Comparison of ENCODE assay signal across 37 cellular contexts in the genomic region with DNA sequence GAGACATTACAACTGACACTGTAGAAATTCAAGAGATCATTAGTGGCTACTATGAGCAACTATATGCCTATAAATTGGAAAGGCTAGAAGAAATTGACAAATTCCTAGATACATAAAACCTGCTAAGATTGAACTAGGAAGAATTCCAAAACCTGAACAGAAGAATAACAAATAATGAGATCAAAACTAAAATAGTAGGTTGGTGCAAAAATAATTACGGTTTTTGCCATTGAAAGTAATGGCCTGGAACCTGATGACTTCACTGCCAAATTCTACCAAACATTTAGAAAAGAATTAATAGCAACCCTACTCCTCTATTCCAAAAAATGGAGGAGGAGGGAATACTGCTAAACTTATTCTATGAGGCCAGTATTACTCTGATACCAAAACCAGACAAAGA.
DNase-seq lines count a peak whose midpoint lies in the region; ATAC-seq, FAIRE-seq and TF ChIP-seq lines count a peak whose summit lies in the region.
"Had no signal": no experiment of that assay in that cellular context is flagged by ENCODE, and none has a peak within 500 bp of the region (broad histone marks: within the 10 kb centered on the region; RNA-seq: fewer than 3 reads in every experiment).

No MANE protein-coding gene starts in this region.

- no peak for TF ChIP-seq CTCF in HepG2 (CRISPR knock-in tag; IDR thresholded peaks at IDR 0.05)
- no peak for TF ChIP-seq CTCF in right lobe of liver (IDR thresholded peaks at IDR 0.05)

- FAIRE-seq in HepG2 (lab: Jason Lieb, UNC) (no peak), islet of Langerhans (lab: Jason Lieb, UNC) (peak; percentile 45)
- FAIRE-seq: A204.1, D721Med had no signal

- in situ Hi-C loops in HepG2 (cut with HindIII; ENCODE audit: extremely low pct_ligation_motif_present, low pct_unique_long_range_greater_than_20kb), result no loop called here

- H3K36me3 ChIP-seq in HepG2 (replicated peaks in 1 of 2; ENCODE audit: control insufficient read depth in 1 of 2, insufficient read depth in 2 of 2, low read length in 2 of 2) (no peaks in the 10 kb centered on the region), right lobe of liver (no peaks in the 10 kb centered on the region)
- H3K36me3 ChIP-seq: BE2C; BLaER1; BLaER1 treated with 17β-estradiol and CSF1 and Interleukin-3, amounts not matched to agents 10 nM and 100 nM had no signal

- intact Hi-C loops in HepG2 (cut with micrococcal nuclease; ENCODE audit: unreplicated experiment) (no loop called here), right lobe of liver (cut with DNase I) (no loop called here)

- H3K9me3 Mint-ChIP-seq in activated naive CD4-positive, alpha-beta T cell treated with anti-CD3 and anti-CD28 coated beads, Interleukin-2, amount 50 U/mL, for 72 hours, result peaks cover 11 to 17% of the 10 kb centered on the region in 2 donors
- H3K9me3 Mint-ChIP-seq: CD4-positive, alpha-beta T cell had no signal

- TF ChIP-seq EP300 in HepG2 (IDR thresholded peaks at IDR 0.05; ENCODE audit: low read depth in 2 of 2, low read length in 2 of 2), result no peak
- TF ChIP-seq EP300 in HepG2 (CRISPR knock-in tag; IDR thresholded peaks at IDR 0.05; ENCODE audit: borderline replicate concordance), result no peak

- no peak for DNase-seq in HepG2 (ENCODE audit: low spot score)
- no peak for DNase-seq in right lobe of liver
- DNase-seq in HEK293T (ENCODE audit: extremely low spot score), result no peak
- peak; percentile 8 for DNase-seq in dedifferentiated amniotic fluid mesenchymal stem cell (ENCODE audit: extremely low spot score)
- no peak for DNase-seq in activated naive CD4-positive, alpha-beta T cell treated with anti-CD3 and anti-CD28 coated beads, Interleukin-2, amount 50 U/mL, for 72 hours (ENCODE audit: low spot score in 2 of 2)
- DNase-seq: 8988T; ACHN; AML-193; BE2C; C1 segment of cervical spinal cord; Caco-2; Calu3; CD4-positive, alpha-beta memory T cell; CD4-positive, alpha-beta T cell; CD4-positive, CD25-positive, alpha-beta regulatory T cell; CD8-positive, alpha-beta memory T cell; CD8-positive, alpha-beta T cell; COR-L47; DMS 273 treated with DMSO at 0.1 percent for 48 hours; DMS153; DMS53; DMS79; DMS79 treated with DMSO at 0.1 percent for 48 hours; DND-41; EL had no signal

- no peaks in the 10 kb centered on the region for H3K79me2 ChIP-seq in HepG2 (ENCODE audit: insufficient read depth, low read length)

- TF ChIP-seq POLR2A in HepG2 (IDR thresholded peaks at IDR 0.05; ENCODE audit: insufficient read depth in 1 of 2, low read depth in 2 of 2, low read length in 2 of 2), result no peak
- TF ChIP-seq POLR2A in right lobe of liver (IDR thresholded peaks at IDR 0.05), result no peak

- H3K27ac ChIP-seq in HepG2 (ENCODE audit: extremely low read length, insufficient read depth, low read length) (no peak overlapping the region), right lobe of liver (no peak overlapping the region)
- H3K27ac ChIP-seq: 22Rv1; A549; BLaER1; BLaER1 treated with 17β-estradiol and CSF1 and Interleukin-3, amounts not matched to agents 10 nM and 100 nM; C4-2B had no signal

- no peaks in the 10 kb centered on the region for H4K20me1 ChIP-seq in HepG2 (ENCODE audit: insufficient read depth, low read length)
- H4K20me1 ChIP-seq: BLaER1; BLaER1 treated with 17β-estradiol and CSF1 and Interleukin-3, amounts not matched to agents 10 nM and 100 nM had no signal

- no peak overlapping the region for H3K9ac ChIP-seq in HepG2 (ENCODE audit: insufficient read depth, low read depth, low read length)
- H3K9ac ChIP-seq: BLaER1; BLaER1 treated with 17β-estradiol and CSF1 and Interleukin-3, amounts not matched to agents 10 nM and 100 nM had no signal

- BruUV-seq in HepG2 (replicated peaks; lab: Mats Ljungman, UMichigan), result no TSS peak

- POLR2A ChIA-PET in HepG2 (lab: Yijun Ruan, JAX) (no interaction called here), HEK293T (lab: Yijun Ruan, JAX) (no interaction called here)

- H3K4me1 ChIP-seq in HepG2 (ENCODE audit: insufficient read depth, low read length) (no peaks in the 10 kb centered on the region), right lobe of liver (no peaks in the 10 kb centered on the region)
- H3K4me1 ChIP-seq: A549; BE2C; BLaER1; BLaER1 treated with 17β-estradiol and CSF1 and Interleukin-3, amounts not matched to agents 10 nM and 100 nM; Caco-2 had no signal

- no peak for ATAC-seq in HepG2
- ATAC-seq in right lobe of liver, result no peak
- ATAC-seq in HG02840 (IDR thresholded peaks at IDR 0.05; ENCODE audit: low FRiP score, unreplicated experiment), result no peak
- no peak for ATAC-seq in activated naive CD4-positive, alpha-beta T cell treated with anti-CD3 and anti-CD28 coated beads, Interleukin-2, amount 50 U/mL, for 72 hours
- ATAC-seq in HG02588 (IDR thresholded peaks at IDR 0.05; ENCODE audit: unreplicated experiment), result no peak
- ATAC-seq: A549; CD8-positive, alpha-beta T cell had no signal

- WGBS in HepG2 (ENCODE audit: low lambda C conversion rate), result 0% methylated on average over 1 of the region's 1 CpG
- 35% methylated on average over 1 of the region's 1 CpG for WGBS in right lobe of liver (ENCODE audit: insufficient coverage, low coverage, low lambda C conversion rate, missing lambda C conversion rate)

- no peak overlapping the region for H3K4me3 ChIP-seq in HepG2 (replicated peaks in 1 of 3; ENCODE audit: insufficient read depth in 1 of 3, low read depth in 2 of 3, low read length in 3 of 3)
- H3K4me3 ChIP-seq in right lobe of liver, result no peak overlapping the region
- H3K4me3 ChIP-seq: A549; BLaER1; BLaER1 treated with 17β-estradiol and CSF1 and Interleukin-3, amounts not matched to agents 10 nM and 100 nM had no signal

- H3K36me3 Mint-ChIP-seq in activated naive CD4-positive, alpha-beta T cell treated with anti-CD3 and anti-CD28 coated beads, Interleukin-2, amount 50 U/mL, for 72 hours, result no peaks in the 10 kb centered on the region
- H3K36me3 Mint-ChIP-seq: CD14-positive monocyte; CD4-positive, alpha-beta memory T cell; CD4-positive, CD25-positive, alpha-beta regulatory T cell; CD8-positive, alpha-beta memory T cell; CD8-positive, alpha-beta T cell had no signal

- TF ChIP-seq RAD21 in HepG2 (CRISPR knock-in tag; IDR thresholded peaks at IDR 0.05), result no peak

- H3K4me2 ChIP-seq in HepG2 (ENCODE audit: low read depth, low read length), result no peak overlapping the region
- H3K4me2 ChIP-seq: A549; BLaER1; BLaER1 treated with 17β-estradiol and CSF1 and Interleukin-3, amounts not matched to agents 10 nM and 100 nM had no signal

- H3K27ac Mint-ChIP-seq in activated naive CD4-positive, alpha-beta T cell treated with anti-CD3 and anti-CD28 coated beads, Interleukin-2, amount 50 U/mL, for 72 hours, result no peak overlapping the region
- H3K27ac Mint-ChIP-seq: B cell; CD14-positive monocyte; CD4-positive, alpha-beta memory T cell; CD4-positive, alpha-beta T cell; CD4-positive, CD25-positive, alpha-beta regulatory T cell; CD8-positive, alpha-beta memory T cell; CD8-positive, alpha-beta T cell had no signal

- H3K27me3 ChIP-seq in HepG2 (ENCODE audit: control insufficient read depth in 1 of 2, insufficient read depth in 2 of 2, low read length in 2 of 2), result no peaks in the 10 kb centered on the region
- no peaks in the 10 kb centered on the region for H3K27me3 ChIP-seq in right lobe of liver
- H3K27me3 ChIP-seq: BE2C; BLaER1; BLaER1 treated with 17β-estradiol and CSF1 and Interleukin-3, amounts not matched to agents 10 nM and 100 nM had no signal

- no peak overlapping the region for H2AFZ ChIP-seq in HepG2 (ENCODE audit: low read length)

- CTCF ChIA-PET in HepG2 (lab: Yijun Ruan, JAX; ENCODE audit: low intra/inter-chr PET ratio, low total read pairs), result no interaction called here
- CTCF ChIA-PET in HEK293T (lab: Yijun Ruan, JAX), result no interaction called here

- no peaks in the 10 kb centered on the region for H3K9me3 ChIP-seq in HepG2 (ENCODE audit: low read length)
- no peaks in the 10 kb centered on the region for H3K9me3 ChIP-seq in right lobe of liver
- H3K9me3 ChIP-seq: A549, BE2C, Caco-2 had no signal

TF ChIP-seq in HepG2, 621 proteins besides CTCF, POLR2A, EP300 and RAD21 (continues in another document):
- TF ChIP-seq SUZ12 (IDR thresholded peaks at IDR 0.05; ENCODE audit: low read depth, low read length), result no peak

TF ChIP-seq in HEK293T, 16 proteins besides CTCF, POLR2A, EP300 and RAD21:
- TF ChIP-seq FOXK2 (IDR thresholded peaks at IDR 0.05) (no peak), ELF4 (IDR thresholded peaks at IDR 0.05) (peak; percentile 86), ZNF384 (IDR thresholded peaks at IDR 0.05) (no peak), TARDBP (IDR thresholded peaks at IDR 0.05) (no peak), LEF1 (IDR thresholded peaks at IDR 0.05; ENCODE audit: borderline replicate concordance) (no peak)
TF ChIP-seq in HEK293T: peak in this region for 1.
